In genomic region chr20:3413393-3413889, GRCh38 we compare ENCODE assay signal across 1 cellular context.
TF ChIP-seq lines count a peak whose summit lies in the region.

No MANE protein-coding gene starts in this region.

TF ChIP-seq in HepG2, 621 proteins besides CTCF, POLR2A, EP300 and RAD21 (continued from another document):
- TF ChIP-seq ZNF644 (CRISPR knock-in tag; IDR thresholded peaks at IDR 0.05; ENCODE audit: low read depth) = no peak
- no peak for TF ChIP-seq MYC (CRISPR knock-in tag; IDR thresholded peaks at IDR 0.05; ENCODE audit: borderline replicate concordance)
- TF ChIP-seq SMYD3 (CRISPR knock-in tag; IDR thresholded peaks at IDR 0.05) = no peak
- TF ChIP-seq MXD1 (CRISPR knock-in tag; IDR thresholded peaks at IDR 0.05) = no peak
- no peak for TF ChIP-seq ZFP82 (CRISPR knock-in tag; IDR thresholded peaks at IDR 0.05; ENCODE audit: borderline replicate concordance)
- TF ChIP-seq HNF4A (CRISPR knock-in tag; IDR thresholded peaks at IDR 0.05) = peak; percentile 86
- TF ChIP-seq NFE2 (CRISPR knock-in tag; IDR thresholded peaks at IDR 0.05) = no peak
- no peak for TF ChIP-seq ZNF44 (CRISPR knock-in tag; IDR thresholded peaks at IDR 0.05)
- TF ChIP-seq NR2F1 (CRISPR knock-in tag; IDR thresholded peaks at IDR 0.05) = peak; percentile 58 to 62; a peak in 3 of 4 replicates
- TF ChIP-seq SMAD3 (CRISPR knock-in tag; IDR thresholded peaks at IDR 0.05) = no peak
- TF ChIP-seq SOX13 (IDR thresholded peaks at IDR 0.05) = no peak
- 0 out of 4 replicates have a peak, but pooled peaks of 1 of the 2 experiments have one; percentile 11 for TF ChIP-seq SOX13 (CRISPR knock-in tag; conservative IDR thresholded peaks at IDR 0.05 in 1 of 2, IDR thresholded peaks at IDR 0.05 in 1 of 2)
- TF ChIP-seq MED8 (CRISPR knock-in tag; IDR thresholded peaks at IDR 0.05; ENCODE audit: insufficient replicate concordance) = no peak
- TF ChIP-seq ZFYVE20 (CRISPR knock-in tag; IDR thresholded peaks at IDR 0.05; ENCODE audit: borderline replicate concordance, low read depth) = no peak
- TF ChIP-seq ZNF607 (CRISPR knock-in tag; IDR thresholded peaks at IDR 0.05; ENCODE audit: borderline replicate concordance) = no peak
- no peak for TF ChIP-seq LCORL (IDR thresholded peaks at IDR 0.05)
- peak; percentile 63; the same call in 1 of the 2 replicates for TF ChIP-seq LCORL (CRISPR knock-in tag; IDR thresholded peaks at IDR 0.05)
- no peak for TF ChIP-seq FOXP1 (IDR thresholded peaks at IDR 0.05)
- peak; percentile 48; the same call in 1 of the 2 replicates for TF ChIP-seq FOXP1 (CRISPR knock-in tag; IDR thresholded peaks at IDR 0.05)
- TF ChIP-seq RELA (CRISPR knock-in tag; IDR thresholded peaks at IDR 0.05) = no peak
- TF ChIP-seq MXD3 (CRISPR knock-in tag; IDR thresholded peaks at IDR 0.05) = no peak
- no peak for TF ChIP-seq ZNF3 (CRISPR knock-in tag; IDR thresholded peaks at IDR 0.05)
- no peak for TF ChIP-seq SOX5 (CRISPR knock-in tag; IDR thresholded peaks at IDR 0.05; ENCODE audit: borderline replicate concordance)
- TF ChIP-seq, protein P1, sequence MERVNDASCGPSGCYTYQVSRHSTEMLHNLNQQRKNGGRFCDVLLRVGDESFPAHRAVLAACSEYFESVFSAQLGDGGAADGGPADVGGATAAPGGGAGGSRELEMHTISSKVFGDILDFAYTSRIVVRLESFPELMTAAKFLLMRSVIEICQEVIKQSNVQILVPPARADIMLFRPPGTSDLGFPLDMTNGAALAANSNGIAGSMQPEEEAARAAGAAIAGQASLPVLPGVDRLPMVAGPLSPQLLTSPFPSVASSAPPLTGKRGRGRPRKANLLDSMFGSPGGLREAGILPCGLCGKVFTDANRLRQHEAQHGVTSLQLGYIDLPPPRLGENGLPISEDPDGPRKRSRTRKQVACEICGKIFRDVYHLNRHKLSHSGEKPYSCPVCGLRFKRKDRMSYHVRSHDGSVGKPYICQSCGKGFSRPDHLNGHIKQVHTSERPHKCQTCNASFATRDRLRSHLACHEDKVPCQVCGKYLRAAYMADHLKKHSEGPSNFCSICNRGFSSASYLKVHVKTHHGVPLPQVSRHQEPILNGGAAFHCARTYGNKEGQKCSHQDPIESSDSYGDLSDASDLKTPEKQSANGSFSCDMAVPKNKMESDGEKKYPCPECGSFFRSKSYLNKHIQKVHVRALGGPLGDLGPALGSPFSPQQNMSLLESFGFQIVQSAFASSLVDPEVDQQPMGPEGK (CRISPR knock-in tag; IDR thresholded peaks at IDR 0.05) = 0 out of 2 replicates have a peak, but pooled peaks have one; percentile 27
- peak; percentile 38; the same call in 1 of the 2 replicates for TF ChIP-seq ISL2 (CRISPR knock-in tag; IDR thresholded peaks at IDR 0.05)
- peak; percentile 80 for TF ChIP-seq NR2C2 (CRISPR knock-in tag; IDR thresholded peaks at IDR 0.05; ENCODE audit: borderline replicate concordance)
- 0 out of 2 replicates have a peak, but pooled peaks have one; percentile 38 for TF ChIP-seq MIXL1 (CRISPR knock-in tag; IDR thresholded peaks at IDR 0.05)
- peak; percentile 45; the same call in 1 of the 2 replicates for TF ChIP-seq NR2F2 (IDR thresholded peaks at IDR 0.05; ENCODE audit: borderline replicate concordance, low read depth)
- no peak for TF ChIP-seq SIX1 (CRISPR knock-in tag; IDR thresholded peaks at IDR 0.05; ENCODE audit: borderline replicate concordance)
- 0 out of 2 replicates have a peak, but pooled peaks have one; percentile 25 for TF ChIP-seq POGZ (CRISPR knock-in tag; IDR thresholded peaks at IDR 0.05)
- TF ChIP-seq DMAP1 (CRISPR knock-in tag; IDR thresholded peaks at IDR 0.05) = 0 out of 2 replicates have a peak, but pooled peaks have one; percentile 10
- peak; percentile 25; the same call in 1 of the 2 replicates for TF ChIP-seq ZNF350 (CRISPR knock-in tag; IDR thresholded peaks at IDR 0.05; ENCODE audit: borderline replicate concordance, low read depth)
- no peak for TF ChIP-seq NFE2L1 (CRISPR knock-in tag; IDR thresholded peaks at IDR 0.05; ENCODE audit: borderline replicate concordance)
